17 cellular contexts compared by ENCODE assay signal in genomic region chr13:51589793-51590192, GRCh38. TPM values are rescaled to one million over a fixed set of nuclear protein-coding genes. Genes with fewer than 3 reads are reported as not detected.
DNase-seq lines count a peak whose midpoint lies in the region; ATAC-seq, FAIRE-seq and TF ChIP-seq lines count a peak whose summit lies in the region.
"Had no signal": no experiment of that assay in that cellular context is flagged by ENCODE, and none has a peak within 500 bp of the region (broad histone marks: within the 10 kb centered on the region; RNA-seq: fewer than 3 reads in every experiment).

No MANE protein-coding gene starts in this region.

- TF ChIP-seq POLR2A in A549 (IDR thresholded peaks at IDR 0.05; ENCODE audit: low read length) = no peak
- TF ChIP-seq POLR2A in breast epithelium (IDR thresholded peaks at IDR 0.05) = no peak

- TF ChIP-seq CTCF in A549 (IDR thresholded peaks at IDR 0.05) = no peak
- no peak for TF ChIP-seq CTCF in breast epithelium (IDR thresholded peaks at IDR 0.05)
- no peak for TF ChIP-seq CTCF in neural crest cell (conservative IDR thresholded peaks at IDR 0.05)
- no peak for TF ChIP-seq CTCF in tibial artery (IDR thresholded peaks at IDR 0.05)

- H3K9me3 ChIP-seq in A549 = no peaks in the 10 kb centered on the region
- H3K9me3 ChIP-seq in breast epithelium = no peaks in the 10 kb centered on the region
- H3K9me3 ChIP-seq in tibial artery = no peaks in the 10 kb centered on the region
- H3K9me3 ChIP-seq: Caco-2 had no signal

- no peaks in the 10 kb centered on the region for H3K36me3 Mint-ChIP-seq in neural crest cell (ENCODE audit: low read depth)
- peaks cover 5% of the 10 kb centered on the region for H3K36me3 Mint-ChIP-seq in activated CD4-positive, alpha-beta T cell treated with anti-CD3 and anti-CD28 coated beads, Interleukin-2, amount 10 ng/mL, durations not matched to agents 24 days and 14 days (ENCODE audit: low read depth)
- H3K36me3 Mint-ChIP-seq: IgD-negative memory B cell had no signal

- H3K27ac Mint-ChIP-seq in neural crest cell (ENCODE audit: unreplicated experiment) = no peak overlapping the region
- H3K27ac Mint-ChIP-seq in activated CD4-positive, alpha-beta T cell treated with anti-CD3 and anti-CD28 coated beads, Interleukin-2, amount 10 ng/mL, durations not matched to agents 24 days and 14 days = no peak overlapping the region
- H3K27ac Mint-ChIP-seq: effector memory CD8-positive, alpha-beta T cell; IgD-negative memory B cell had no signal

- H3K4me3 Mint-ChIP-seq in neural crest cell = peak overlapping the region; percentile 26
- no peak overlapping the region for H3K4me3 Mint-ChIP-seq in activated CD4-positive, alpha-beta T cell treated with anti-CD3 and anti-CD28 coated beads, Interleukin-2, amount 10 ng/mL, durations not matched to agents 24 days and 14 days
- H3K4me3 Mint-ChIP-seq: effector memory CD8-positive, alpha-beta T cell had no signal

- CTCF ChIA-PET in A549 (lab: Yijun Ruan, JAX) = interaction anchor here (1.5 to 2.5 kb wide), 2 partner anchors 141 to 208 kb away, joined by 4 to 13 read pairs; no protein-coding TSS in a partner anchor

- intact Hi-C loops in breast epithelium (cut with DNase I; ENCODE audit: low total_unique reads) (loop anchor here (2.0 to 10.0 kb wide), 2 partner anchors 67 to 135 kb away; partner anchors contain the start of gene INTS6), tibial artery (cut with DNase I; ENCODE audit: low total_unique reads) (loop anchor here (10.0 kb wide), 3 partner anchors 135 to 425 kb away; partner anchors contain the start of genes ALG11, ATP7B and DHRS12)
- intact Hi-C loops in activated CD4-positive, alpha-beta T cell treated with anti-CD3 and anti-CD28 coated beads, Interleukin-2, amount 10 ng/mL, durations not matched to agents 24 days and 14 days (cut with micrococcal nuclease) = loop anchor here (10.0 kb wide), 3 partner anchors 425 to 865 kb away; partner anchors contain the start of genes ALG11, ATP7B, CKAP2 and VPS36

- no peaks in the 10 kb centered on the region for H3K36me3 ChIP-seq in breast epithelium
- no peaks in the 10 kb centered on the region for H3K36me3 ChIP-seq in tibial artery

- POLR2A ChIA-PET in A549 (lab: Yijun Ruan, JAX) = interaction anchor here (3.5 kb wide), 1 partner anchor 137 kb away, joined by 43 read pairs; the partner anchor contains the start of gene INTS6

- DNase-seq in A549 (ENCODE audit: low read depth in 1 of 2, low spot score in 1 of 2) (no peak), NCI-H82 (lab: John Stamatoyannopoulos, UW) (peak; percentile 73), breast epithelium (ENCODE audit: low spot score in 2 of 2) (no peak), neural crest cell (ENCODE audit: low read depth, low spot score) (no peak), GM19239 (ENCODE audit: insufficient read length, low spot score) (no peak), tibial artery (no peak)
- no peak for DNase-seq in activated CD4-positive, alpha-beta T cell treated with anti-CD3 and anti-CD28 coated beads, Interleukin-2, amount 10 ng/mL, durations not matched to agents 24 days and 14 days
- DNase-seq: activated CD8-positive, alpha-beta memory T cell treated with anti-CD3 and anti-CD28 coated beads for 24 hours; activated gamma-delta T cell; Caco-2; effector memory CD8-positive, alpha-beta T cell; islet precursor cell; NCI-H1048; stimulated activated CD4-positive, alpha-beta T cell treated with anti-CD3 and anti-CD28 coated beads, Interleukin-4, amount 100 ng/mL, for 1 hour had no signal

- no peak for TF ChIP-seq RAD21 in A549 (conservative IDR thresholded peaks at IDR 0.05 in 1 of 2, IDR thresholded peaks at IDR 0.05 in 1 of 2)

- no peaks in the 10 kb centered on the region for H3K27me3 ChIP-seq in breast epithelium
- no peaks in the 10 kb centered on the region for H3K27me3 ChIP-seq in tibial artery

- no peak for TF ChIP-seq EP300 in A549 (IDR thresholded peaks at IDR 0.05)

- 73% methylated on average over 2 of the region's 2 CpGs for WGBS in A549 (ENCODE audit: missing lambda C conversion rate)

- peaks cover 58% of the 10 kb centered on the region for H3K4me1 Mint-ChIP-seq in neural crest cell
- H3K4me1 Mint-ChIP-seq in activated CD4-positive, alpha-beta T cell treated with anti-CD3 and anti-CD28 coated beads, Interleukin-2, amount 10 ng/mL, durations not matched to agents 24 days and 14 days = peaks cover 51% of the 10 kb centered on the region

- peak overlapping the region; percentile 79 to 92 for H3K27ac ChIP-seq in A549
- peak overlapping the region; percentile 22 to 34 for H3K27ac ChIP-seq in breast epithelium
- H3K27ac ChIP-seq in tibial artery = peak overlapping the region in 1 of 2 donors; percentile 51

- H3K4me1 ChIP-seq in A549 = peaks cover 79% of the 10 kb centered on the region
- H3K4me1 ChIP-seq in breast epithelium = peaks cover 0 to 15% of the 10 kb centered on the region in 2 donors
- H3K4me1 ChIP-seq in tibial artery = peaks cover 0 to 57% (median 38%) of the 10 kb centered on the region in 4 donors

- no peak for ATAC-seq in A549
- no peak for ATAC-seq in HG02885 (IDR thresholded peaks at IDR 0.05; ENCODE audit: poor library complexity, unreplicated experiment)
- ATAC-seq: effector memory CD8-positive, alpha-beta T cell had no signal

- H3K4me2 ChIP-seq in A549 = peak overlapping the region; percentile 86

- H3K27me3 Mint-ChIP-seq in neural crest cell (ENCODE audit: low read depth) = no peaks in the 10 kb centered on the region
- no peaks in the 10 kb centered on the region for H3K27me3 Mint-ChIP-seq in activated CD4-positive, alpha-beta T cell treated with anti-CD3 and anti-CD28 coated beads, Interleukin-2, amount 10 ng/mL, durations not matched to agents 24 days and 14 days
- H3K27me3 Mint-ChIP-seq: effector memory CD8-positive, alpha-beta T cell; IgD-negative memory B cell had no signal

- FAIRE-seq in A549 (lab: Jason Lieb, UNC) = no peak
- no peak for FAIRE-seq in GM19239 (lab: Jason Lieb, UNC)
- FAIRE-seq: urothelium cell line had no signal

- no peaks in the 10 kb centered on the region for H3K9me3 Mint-ChIP-seq in neural crest cell
- H3K9me3 Mint-ChIP-seq in activated CD4-positive, alpha-beta T cell treated with anti-CD3 and anti-CD28 coated beads, Interleukin-2, amount 10 ng/mL, durations not matched to agents 24 days and 14 days = no peaks in the 10 kb centered on the region
- H3K9me3 Mint-ChIP-seq: effector memory CD8-positive, alpha-beta T cell; IgD-negative memory B cell had no signal

- H3K4me3 ChIP-seq in A549 = no peak overlapping the region
- no peak overlapping the region for H3K4me3 ChIP-seq in breast epithelium
- H3K4me3 ChIP-seq in tibial artery = no peak overlapping the region

TF ChIP-seq in A549, 52 proteins besides CTCF, POLR2A, EP300 and RAD21 (continues in another document):
- TF ChIP-seq REST (IDR thresholded peaks at IDR 0.05) = no peak
- TF ChIP-seq KDM1A (IDR thresholded peaks at IDR 0.05; ENCODE audit: low read depth) = no peak
- TF ChIP-seq E2F6 (IDR thresholded peaks at IDR 0.05; ENCODE audit: borderline replicate concordance, low read depth) = no peak
- TF ChIP-seq MYC (IDR thresholded peaks at IDR 0.05; ENCODE audit: borderline replicate concordance, low read length) = no peak
- no peak for TF ChIP-seq FOXS1 (CRISPR knock-in tag; IDR thresholded peaks at IDR 0.05)
- no peak for TF ChIP-seq CHD4 (IDR thresholded peaks at IDR 0.05; ENCODE audit: borderline replicate concordance)
- TF ChIP-seq MAX (IDR thresholded peaks at IDR 0.05) = no peak
- no peak for TF ChIP-seq MAZ (IDR thresholded peaks at IDR 0.05; ENCODE audit: borderline replicate concordance, low read depth, low read length)
- no peak for TF ChIP-seq HOXB5 (CRISPR knock-in tag; IDR thresholded peaks at IDR 0.05)

RNA-seq across cellular contexts. Expression of gene WDFY2, which starts 5.5 kb away (rescaled TPM):
- polyA plus RNA-seq in A549 (2011; rRNA removed) (8.5 TPM in 2 replicates), A549 (2017; fragmentation: RNase III; extraction: RNeasy Plus Mini Kit Qiagen cat#74134 plus additional on column Dnase treatment) (5.2 to 6.6 TPM (median 6.3 TPM) in 3 replicates)
- 2.4 and 2.8 TPM in 2 replicates for polyA plus RNA-seq in A549 (2012; cell fraction: cytosol; rRNA removed)
- polyA plus RNA-seq in A549 (2012; cell fraction: nucleus; rRNA removed) = 6.4 and 8.8 TPM in 2 replicates
- polyA minus RNA-seq in A549 (2011; rRNA and poly(A)+ RNA removed) = 12.6 and 16.8 TPM in 2 replicates
- total RNA-seq in breast epithelium (10 to 100 TPM; 21.0 to 27.7 (median 21.4) TPM), neural crest cell (18.9 and 20.7 TPM in 2 replicates)
- 9.1 and 11.1 TPM in 2 replicates for total RNA-seq in activated CD4-positive, alpha-beta T cell treated with anti-CD3 and anti-CD28 coated beads, Interleukin-2, amount 10 ng/mL, durations not matched to agents 24 days and 14 days
